Comparison of ENCODE assay signal across 8 cellular contexts in genomic region chr2:53767405-53768232, GRCh38. TPM values are rescaled to one million over a fixed set of nuclear protein-coding genes. Genes with fewer than 3 reads are reported as not detected.
DNase-seq lines count a peak whose midpoint lies in the region; ATAC-seq, FAIRE-seq and TF ChIP-seq lines count a peak whose summit lies in the region.

TSS of gene CHAC2 (plus strand) at chr2:53767804. CDS start at chr2:53767887, 83 bp downstream.

- ATAC-seq in GM19351 (IDR thresholded peaks at IDR 0.05; ENCODE audit: unreplicated experiment) = peak; percentile 89
- peak; percentile 88 for ATAC-seq in HG03520 (IDR thresholded peaks at IDR 0.05; ENCODE audit: unreplicated experiment)
- ATAC-seq in HepG2 = peak; percentile 98

- TF ChIP-seq CTCF in CD14-positive monocyte (IDR thresholded peaks at IDR 0.05) (peak; percentile 28), HepG2 (CRISPR knock-in tag; IDR thresholded peaks at IDR 0.05) (peak; percentile 46; the same call in 1 of the 2 replicates)

- H3K27ac ChIP-seq in HepG2 (ENCODE audit: extremely low read length, insufficient read depth, low read length) = peak within 1 kb of the TSS; percentile 73

- H3K79me2 ChIP-seq in HepG2 (ENCODE audit: insufficient read depth, low read length) = peaks cover 52% of the 10 kb centered on the region

- peaks cover 36% of the 10 kb centered on the region for H3K4me1 ChIP-seq in HepG2 (ENCODE audit: insufficient read depth, low read length)

- peaks cover 12% of the 10 kb centered on the region for H3K4me1 Mint-ChIP-seq in CD14-positive monocyte
- peaks cover 6% of the 10 kb centered on the region for H3K4me1 Mint-ChIP-seq in dendritic cell treated with granulocyte-macrophage colony-stimulating factor and Interleukin-4, amounts not matched to agents 40 ng/mL and 50 ng/mL, for 4 days (ENCODE audit: low read depth)

- CTCF ChIA-PET in HepG2 (lab: Yijun Ruan, JAX; ENCODE audit: low intra/inter-chr PET ratio, low total read pairs) = no interaction called here

- in situ Hi-C loops in HepG2 (cut with HindIII; ENCODE audit: extremely low pct_ligation_motif_present, low pct_unique_long_range_greater_than_20kb) = no loop called here

- H3K9ac ChIP-seq in HepG2 (ENCODE audit: insufficient read depth, low read depth, low read length) = peak within 1 kb of the TSS; percentile 76

- POLR2A ChIA-PET in HepG2 (lab: Yijun Ruan, JAX) = interaction anchor here (0.6 to 7.0 kb wide), 5 partner anchors 9 to 351 kb away, joined by 3 to 53 read pairs (median 3); partner anchors contain the start of genes ASB3, ERLEC1 and PSME4

- H3K4me2 ChIP-seq in HepG2 (ENCODE audit: low read depth, low read length) = peak within 1 kb of the TSS; percentile 90

- H3K4me3 Mint-ChIP-seq in CD14-positive monocyte = peak within 1 kb of the TSS; percentile 89 to 95
- peak within 1 kb of the TSS; percentile 91 for H3K4me3 Mint-ChIP-seq in dendritic cell treated with granulocyte-macrophage colony-stimulating factor and Interleukin-4, amounts not matched to agents 40 ng/mL and 50 ng/mL, for 4 days

- H3K9me3 ChIP-seq in HepG2 (ENCODE audit: low read length) = no peaks in the 10 kb centered on the region

- H3K36me3 Mint-ChIP-seq in CD14-positive monocyte = peaks cover 23 to 26% of the 10 kb centered on the region in 2 donors
- peaks cover 34% of the 10 kb centered on the region for H3K36me3 Mint-ChIP-seq in dendritic cell treated with granulocyte-macrophage colony-stimulating factor and Interleukin-4, amounts not matched to agents 40 ng/mL and 50 ng/mL, for 4 days (ENCODE audit: low read depth)

- intact Hi-C loops in CD14-positive monocyte (cut with micrococcal nuclease) = no loop called here
- intact Hi-C loops in dendritic cell treated with granulocyte-macrophage colony-stimulating factor and Interleukin-4, amounts not matched to agents 40 ng/mL and 50 ng/mL, for 4 days (cut with micrococcal nuclease) = loop anchor here (2.0 to 10.0 kb wide), 2 partner anchors 19 to 347 kb away; partner anchors contain the start of genes ACYP2, ASB3 and ERLEC1
- intact Hi-C loops in HepG2 (cut with micrococcal nuclease; ENCODE audit: unreplicated experiment) = loop anchor here (2.0 kb wide), 1 partner anchor 19 kb away; the partner anchor contains the start of genes ASB3 and ERLEC1

- no peaks in the 10 kb centered on the region; a peak in 1 of 5 replicates for H3K27me3 ChIP-seq in HepG2 (ENCODE audit: control insufficient read depth in 1 of 2, insufficient read depth in 2 of 2, low read length in 2 of 2)

- FAIRE-seq in HepG2 (lab: Jason Lieb, UNC) = no peak

- TSS peak; percentile 80 for BruUV-seq in HepG2 (replicated peaks; lab: Mats Ljungman, UMichigan)

- peaks cover 0 to 3% (median 0%) of the 10 kb centered on the region in 7 donors for H3K9me3 Mint-ChIP-seq in CD14-positive monocyte
- no peaks in the 10 kb centered on the region for H3K9me3 Mint-ChIP-seq in dendritic cell treated with granulocyte-macrophage colony-stimulating factor and Interleukin-4, amounts not matched to agents 40 ng/mL and 50 ng/mL, for 4 days

- TF ChIP-seq EP300 in HepG2 (IDR thresholded peaks at IDR 0.05; ENCODE audit: low read depth in 2 of 2, low read length in 2 of 2) = no peak
- no peak for TF ChIP-seq EP300 in HepG2 (CRISPR knock-in tag; IDR thresholded peaks at IDR 0.05; ENCODE audit: borderline replicate concordance)

- H2AFZ ChIP-seq in HepG2 (ENCODE audit: low read length) = peak within 1 kb of the TSS; percentile 74

- H3K27me3 Mint-ChIP-seq in CD14-positive monocyte (ENCODE audit: low read depth in 3 of 3) = no peaks in the 10 kb centered on the region
- no peaks in the 10 kb centered on the region for H3K27me3 Mint-ChIP-seq in dendritic cell treated with granulocyte-macrophage colony-stimulating factor and Interleukin-4, amounts not matched to agents 40 ng/mL and 50 ng/mL, for 4 days

- peak within 1 kb of the TSS; percentile 80 to 90 (median 82) for H3K4me3 ChIP-seq in HepG2 (replicated peaks in 1 of 3; ENCODE audit: insufficient read depth in 1 of 3, low read depth in 2 of 3, low read length in 3 of 3)

- peak within 1 kb of the TSS; percentile 60 to 91 (median 82) for H3K27ac Mint-ChIP-seq in CD14-positive monocyte
- H3K27ac Mint-ChIP-seq in dendritic cell treated with granulocyte-macrophage colony-stimulating factor and Interleukin-4, amounts not matched to agents 40 ng/mL and 50 ng/mL, for 4 days = peak within 1 kb of the TSS; percentile 86

- peaks cover 9 to 26% of the 10 kb centered on the region in 2 experiments for H3K36me3 ChIP-seq in HepG2 (replicated peaks in 1 of 2; ENCODE audit: control insufficient read depth in 1 of 2, insufficient read depth in 2 of 2, low read length in 2 of 2)

- WGBS in HepG2 (ENCODE audit: low lambda C conversion rate) = under 1% methylated on average over 34 of the region's 45 CpGs

- TF ChIP-seq POLR2A in HepG2 (IDR thresholded peaks at IDR 0.05; ENCODE audit: insufficient read depth in 1 of 2, low read depth in 2 of 2, low read length in 2 of 2) = peak; percentile 57 to 86

- H4K20me1 ChIP-seq in HepG2 (ENCODE audit: insufficient read depth, low read length) = no peaks in the 10 kb centered on the region; the same call in none of the 2 replicates

- DNase-seq in CD14-positive monocyte (ENCODE audit: low spot score) = peak; percentile 77
- peak; percentile 86 for DNase-seq in NCI-H526 treated with DMSO at 0.1 percent for 48 hours (lab: John Stamatoyannopoulos, UW)
- peak; percentile 82 for DNase-seq in activated CD4-positive, alpha-beta T cell treated with anti-CD3 and anti-CD28 coated beads, Interleukin-2, amount 50 U/mL, for 1 hour
- peak; percentile 81 for DNase-seq in HepG2 (ENCODE audit: low spot score)
- DNase-seq in stimulated activated CD4-positive, alpha-beta T cell treated with anti-CD3 and anti-CD28 coated beads, Interleukin-4, amount 100 ng/mL, for 1 hour = peak; percentile 88

- TF ChIP-seq RAD21 in HepG2 (CRISPR knock-in tag; IDR thresholded peaks at IDR 0.05) = no peak; the same call in 1 of the 2 replicates

TF ChIP-seq in HepG2, 621 proteins besides CTCF, POLR2A, EP300 and RAD21 (continues in another document):
- TF ChIP-seq ZNF333 (CRISPR knock-in tag; IDR thresholded peaks at IDR 0.05; ENCODE audit: borderline replicate concordance) (peak; percentile 87; the same call in 1 of the 2 replicates), YY1 (IDR thresholded peaks at IDR 0.05; ENCODE audit: insufficient read depth, insufficient replicate concordance, low read depth, low read length) (peak; percentile 40), GMEB1 (CRISPR knock-in tag; IDR thresholded peaks at IDR 0.05; ENCODE audit: borderline replicate concordance) (0 out of 2 replicates have a peak, but pooled peaks have one; percentile 40), REXO4 (CRISPR knock-in tag; IDR thresholded peaks at IDR 0.05; ENCODE audit: borderline replicate concordance) (no peak), TEF (CRISPR knock-in tag; IDR thresholded peaks at IDR 0.05) (no peak), SIN3B (IDR thresholded peaks at IDR 0.05; ENCODE audit: low read length) (peak; percentile 48; the same call in 1 of the 2 replicates), ZNF605 (CRISPR knock-in tag; IDR thresholded peaks at IDR 0.05) (peak; percentile 91), SNAPC5 (CRISPR knock-in tag; IDR thresholded peaks at IDR 0.05; ENCODE audit: borderline replicate concordance) (peak; percentile 98)

RNA-seq across cellular contexts. Expression of gene CHAC2, which starts in this region (rescaled TPM):
- polyA plus RNA-seq in CD14-positive monocyte (under 1 TPM; 0.20 to 0.40 TPM), HepG2 (2011; rRNA removed) (1.1 and 1.7 TPM in 2 replicates)
- 10.7 and 15.5 TPM in 2 replicates for total RNA-seq in HepG2 (2016; rRNA removed; fragmentation: Illumina TruSeq; extraction: Trizol)
- total RNA-seq in HepG2 (2016; cell fraction: cytosol; rRNA removed; fragmentation: Illumina TruSeq; extraction: Trizol; ENCODE audit: low read depth) = 2.9 and 3.9 TPM in 2 replicates
- 11.3 and 16.1 TPM in 2 replicates for total RNA-seq in HepG2 (2016; cell fraction: insoluble cytoplasmic fraction; rRNA removed; fragmentation: Illumina TruSeq; extraction: Trizol)
- 5.9 and 6.0 TPM in 2 replicates for total RNA-seq in HepG2 (2016; cell fraction: membrane; rRNA removed; fragmentation: Illumina TruSeq; extraction: Trizol)
- 3.0 and 4.8 TPM in 2 replicates for total RNA-seq in HepG2 (2016; cell fraction: nucleus; rRNA removed; fragmentation: Illumina TruSeq; extraction: Trizol)
- polyA plus RNA-seq in HepG2 (2011; cell fraction: cytosol; rRNA removed) = 0.86 and 1.00 TPM in 2 replicates
- polyA plus RNA-seq in HepG2 (2011; cell fraction: nucleus; rRNA removed) = 0.16 and 0.29 TPM in 2 replicates
- polyA plus RNA-seq in HepG2 (2012) = 2.6 and 3.1 TPM in 2 replicates
- 2.3 and 2.8 TPM in 2 replicates for polyA plus RNA-seq in HepG2 (2016; cell fraction: cytosol; fragmentation: Illumina TruSeq; extraction: Trizol; ENCODE audit: low read depth)
- 18.6 and 20.3 TPM in 2 replicates for polyA plus RNA-seq in HepG2 (2016; cell fraction: insoluble cytoplasmic fraction; fragmentation: Illumina TruSeq; extraction: Trizol; ENCODE audit: low read depth)
- polyA plus RNA-seq in HepG2 (2016; cell fraction: membrane; fragmentation: Illumina TruSeq; extraction: Trizol; ENCODE audit: low read depth) = 5.1 and 5.8 TPM in 2 replicates
- 8.8 and 10.1 TPM in 2 replicates for polyA plus RNA-seq in HepG2 (2016; cell fraction: nucleus; fragmentation: Illumina TruSeq; extraction: Trizol; ENCODE audit: insufficient read depth, low read depth)
- polyA minus RNA-seq in HepG2 (2011; rRNA and poly(A)+ RNA removed; ENCODE audit: low replicate concordance) = 0.32 and 7.6 TPM in 2 replicates
- 1.1 and 1.8 TPM in 2 replicates for polyA minus RNA-seq in HepG2 (2011; cell fraction: cytosol; rRNA and poly(A)+ RNA removed)
- polyA minus RNA-seq in HepG2 (2011; cell fraction: nucleus; rRNA and poly(A)+ RNA removed) = 0.39 TPM in 1 of 2 replicates, not detected in the other

Comparison
In these comparisons a context has a peak if more than half of its experiments do, and no peak if none do; other contexts are left out.
1. Peak in every context shown above with its lines: DNase-seq, ATAC-seq, H3K4me3 ChIP-seq and H3K27ac ChIP-seq.
2. Peak in DNase-seq in CD14-positive monocyte; RNA of the gene not detected or under 1 TPM.
3. intact Hi-C loops: an anchor here in dendritic cell treated with granulocyte-macrophage colony-stimulating factor and Interleukin-4, amounts not matched to agents 40 ng/mL and 50 ng/mL, for 4 days (2.0 to 10.0 kb wide) and HepG2 (2.0 kb wide); none called in CD14-positive monocyte.